ENCODE assay signal across 9 cellular contexts in genomic region chr6:36067374-36068011, GRCh38. TPM values are rescaled to one million over a fixed set of nuclear protein-coding genes. Genes with fewer than 3 reads are reported as not detected.
DNase-seq lines count a peak whose midpoint lies in the region; ATAC-seq and TF ChIP-seq lines count a peak whose summit lies in the region.
"Had no signal": no experiment of that assay in that cellular context is flagged by ENCODE, and none has a peak within 500 bp of the region (broad histone marks: within the 10 kb centered on the region; RNA-seq: fewer than 3 reads in every experiment).

No MANE protein-coding gene starts in this region.

- peaks cover 57% of the 10 kb centered on the region for H3K4me1 ChIP-seq in Caco-2

- H3K36me3 ChIP-seq in Caco-2 (ENCODE audit: control insufficient read depth, insufficient read depth, low read length): no peaks in the 10 kb centered on the region

- no peak for DNase-seq in Caco-2
- peak; percentile 40 for DNase-seq in OCI-M2 (lab: John Stamatoyannopoulos, UW; ENCODE audit: unreplicated experiment)
- peak; percentile 54 for DNase-seq in fibroblast of peridontal ligament (ENCODE audit: extremely low read depth)
- DNase-seq in omental fat pad (ENCODE audit: low spot score): no peak
- no peak for DNase-seq in NCI-H345 (lab: John Stamatoyannopoulos, UW)
- no peak for DNase-seq in Ammon's horn (ENCODE audit: low spot score)
- DNase-seq in glomerular visceral epithelial cell (ENCODE audit: extremely low spot score): no peak
- DNase-seq: NCI-H510A treated with DMSO at 0.1 percent for 48 hours had no signal

- peaks cover 17% of the 10 kb centered on the region for H3K36me3 Mint-ChIP-seq in Caco-2 (ENCODE audit: insufficient read depth, unreplicated experiment)

- H3K4me3 Mint-ChIP-seq in Caco-2 (ENCODE audit: unreplicated experiment): no peak overlapping the region
- H3K4me3 Mint-ChIP-seq: dendritic cell treated with granulocyte-macrophage colony-stimulating factor and Interleukin-4, amounts not matched to agents 40 ng/mL and 50 ng/mL, for 4 days had no signal

- H3K4me1 Mint-ChIP-seq in Caco-2 (ENCODE audit: low read depth, unreplicated experiment): peaks cover 36% of the 10 kb centered on the region

- no peaks in the 10 kb centered on the region for H3K27me3 ChIP-seq in Caco-2 (replicated peaks; ENCODE audit: control insufficient read depth, insufficient read depth, low read length)

- peak overlapping the region; percentile 2 for H3K27ac Mint-ChIP-seq in Caco-2 (ENCODE audit: unreplicated experiment)
- H3K27ac Mint-ChIP-seq: dendritic cell treated with granulocyte-macrophage colony-stimulating factor and Interleukin-4, amounts not matched to agents 40 ng/mL and 50 ng/mL, for 4 days had no signal

- POLR2A ChIA-PET in Caco-2 (lab: Charles Lee): interaction anchor here (0.5 kb wide), 1 partner anchor 12 kb away, joined by 3 read pairs; no protein-coding TSS in a partner anchor

- H3K4me3 ChIP-seq in Caco-2 (ENCODE audit: low read depth, low read length): no peak overlapping the region

- peak; percentile 72 for ATAC-seq in omental fat pad (ENCODE audit: low FRiP score)

- intact Hi-C loops in Caco-2 (cut with micrococcal nuclease; ENCODE audit: unreplicated experiment): no loop called here

- no peaks in the 10 kb centered on the region for H3K9me3 Mint-ChIP-seq in Caco-2 (ENCODE audit: unreplicated experiment)

- no peaks in the 10 kb centered on the region for H3K27me3 Mint-ChIP-seq in Caco-2 (ENCODE audit: insufficient read depth, unreplicated experiment)
- H3K27me3 Mint-ChIP-seq: dendritic cell treated with granulocyte-macrophage colony-stimulating factor and Interleukin-4, amounts not matched to agents 40 ng/mL and 50 ng/mL, for 4 days had no signal

- CTCF ChIA-PET in Caco-2 (lab: Charles Lee): no interaction called here

- TF ChIP-seq CTCF in Caco-2 (IDR thresholded peaks at IDR 0.05; ENCODE audit: insufficient read depth in 1 of 2, low read depth in 1 of 2, low read length in 1 of 2, severe bottlenecking in 1 of 2, unreplicated experiment in 1 of 2) (no peak), omental fat pad (IDR thresholded peaks at IDR 0.05) (no peak)

- H3K9me3 ChIP-seq in Caco-2: no peaks in the 10 kb centered on the region

- BruUV-seq in Caco-2 (replicated peaks; lab: Mats Ljungman, UMichigan): no TSS peak

RNA-seq across cellular contexts. Expression of gene MAPK14, which starts 39.9 kb away (rescaled TPM):
- total RNA-seq in Caco-2 (2022) (69.3 and 72.0 TPM in 2 replicates), omental fat pad (100 to 1,000 TPM in 3 of 4 donors, 10 to 100 TPM in 1; 91.9 to 133 (median 117) TPM)

RNA-seq across cellular contexts. Expression of gene SLC26A8, which starts 43.1 kb away (rescaled TPM):
- 1.4 and 1.8 TPM in 2 replicates for total RNA-seq in Caco-2 (2022)
- 1 to 10 TPM in 1 of 4 donors, under 1 TPM in 3; 0.12 to 3.3 (median 0.54) TPM for total RNA-seq in omental fat pad

Comparison
In these comparisons a context has a peak if more than half of its experiments do, and no peak if none do; other contexts are left out.
1. DNase-seq: peak in OCI-M2 (single experiment) and fibroblast of peridontal ligament (single experiment); none in Caco-2 (0 of 2), omental fat pad (single experiment), NCI-H345 (single experiment), Ammon's horn (single experiment) and glomerular visceral epithelial cell (single experiment).